Comparison of ENCODE assay signal across 9 cellular contexts in the genomic region with DNA sequence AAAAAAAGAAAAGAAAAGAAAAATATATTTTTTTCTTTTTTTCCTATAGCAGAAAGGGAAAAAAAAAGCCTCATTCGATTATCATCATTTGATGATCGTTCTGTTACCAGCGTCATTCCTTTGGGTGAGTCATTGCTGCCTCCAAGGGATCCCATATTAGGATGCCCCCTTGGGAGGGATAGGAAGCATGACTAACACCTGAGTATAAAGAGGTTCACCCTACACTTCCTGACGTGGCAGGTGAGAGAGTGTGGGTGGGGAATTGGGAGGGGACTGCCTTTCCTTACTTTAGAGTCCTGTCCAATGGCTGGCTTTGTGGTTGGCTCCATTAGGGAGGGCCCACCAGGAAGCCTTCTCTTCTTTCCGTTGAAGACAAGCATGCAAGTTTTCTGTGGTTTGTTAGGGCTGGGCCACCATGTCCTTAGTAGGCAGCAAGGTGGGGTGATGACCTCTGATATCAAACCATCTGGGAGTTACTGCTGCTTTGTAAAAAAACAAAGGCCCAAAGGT. TPM values are rescaled to one million over a fixed set of nuclear protein-coding genes. Genes with fewer than 3 reads are reported as not detected.
DNase-seq lines count a peak whose midpoint lies in the region; ATAC-seq and TF ChIP-seq lines count a peak whose summit lies in the region.
"Had no signal": no experiment of that assay in that cellular context is flagged by ENCODE, and none has a peak within 500 bp of the region (broad histone marks: within the 10 kb centered on the region; RNA-seq: fewer than 3 reads in every experiment).

No MANE protein-coding gene starts in this region.

- H3K4me3 ChIP-seq in BJ (ENCODE audit: low read depth, low read length) (no peak overlapping the region), mucosa of descending colon (no peak overlapping the region)

- POLR2A ChIA-PET in BJ (lab: Charles Lee) = no interaction called here

- DNase-seq in BJ (ENCODE audit: low read depth) (peak; percentile 48), mucosa of descending colon (no peak), NCI-H1092 (lab: John Stamatoyannopoulos, UW) (no peak), NCI-H82 (lab: John Stamatoyannopoulos, UW) (no peak)
- peak in 1 of 2 donors; percentile 77 for DNase-seq in activated naive CD4-positive, alpha-beta T cell treated with anti-CD3 and anti-CD28 coated beads, Interleukin-2, amount 50 U/mL, for 72 hours (ENCODE audit: low spot score in 2 of 2)
- DNase-seq: NCI-H2081 had no signal

- CTCF ChIA-PET in BJ (lab: Yijun Ruan, JAX) = interaction anchor here (0.6 kb wide), 1 partner anchor 103 kb away, joined by 3 read pairs; no protein-coding TSS in a partner anchor

- H3K27ac ChIP-seq in KOPT-K1 (ENCODE audit: low read depth, low read length, poor library complexity, severe bottlenecking) = peak overlapping the region; percentile 53

- no peaks in the 10 kb centered on the region for H3K36me3 ChIP-seq in BJ (ENCODE audit: control insufficient read depth, insufficient read depth, low read length)
- H3K36me3 ChIP-seq in KOPT-K1 (ENCODE audit: insufficient read depth, low read length) = no peaks in the 10 kb centered on the region
- H3K36me3 ChIP-seq in mucosa of descending colon (ENCODE audit: low read depth) = no peaks in the 10 kb centered on the region

- intact Hi-C loops in mucosa of descending colon (cut with DNase I, micrococcal nuclease) = no loop called here

- no peaks in the 10 kb centered on the region for H3K9me3 Mint-ChIP-seq in activated naive CD4-positive, alpha-beta T cell treated with anti-CD3 and anti-CD28 coated beads, Interleukin-2, amount 50 U/mL, for 72 hours

- peak; percentile 59 to 85 for ATAC-seq in activated naive CD4-positive, alpha-beta T cell treated with anti-CD3 and anti-CD28 coated beads, Interleukin-2, amount 50 U/mL, for 72 hours
- ATAC-seq in mucosa of descending colon = peak; percentile 48
- no peak for ATAC-seq in HG02571 (IDR thresholded peaks at IDR 0.05; ENCODE audit: unreplicated experiment)
- ATAC-seq in GM21447 (IDR thresholded peaks at IDR 0.05; ENCODE audit: unreplicated experiment) = no peak

- peak overlapping the region; percentile 44 to 75 for H3K27ac Mint-ChIP-seq in activated naive CD4-positive, alpha-beta T cell treated with anti-CD3 and anti-CD28 coated beads, Interleukin-2, amount 50 U/mL, for 72 hours

- no peaks in the 10 kb centered on the region for H3K27me3 ChIP-seq in BJ (ENCODE audit: control insufficient read depth, insufficient read depth, low read length)

- no peaks in the 10 kb centered on the region for H3K9me3 ChIP-seq in KOPT-K1 (ENCODE audit: insufficient read depth, low read length, poor library complexity, severe bottlenecking)
- no peaks in the 10 kb centered on the region for H3K9me3 ChIP-seq in mucosa of descending colon

- H3K4me1 ChIP-seq in mucosa of descending colon (ENCODE audit: low read depth) = no peaks in the 10 kb centered on the region

- peaks cover 0 to 59% of the 10 kb centered on the region in 2 donors for H3K36me3 Mint-ChIP-seq in activated naive CD4-positive, alpha-beta T cell treated with anti-CD3 and anti-CD28 coated beads, Interleukin-2, amount 50 U/mL, for 72 hours

- no peak for TF ChIP-seq CTCF in BJ (IDR thresholded peaks at IDR 0.05; ENCODE audit: insufficient read depth, low read depth, low read length)
- TF ChIP-seq CTCF in mucosa of descending colon (IDR thresholded peaks at IDR 0.05) = no peak

RNA-seq across cellular contexts. Expression of gene FUT8, which starts 56.1 kb away (rescaled TPM):
- polyA plus RNA-seq in BJ (2011; rRNA removed) = 14.7 and 23.0 TPM in 2 replicates
- polyA minus RNA-seq in BJ (2011; rRNA and poly(A)+ RNA removed) = 17.8 and 18.0 TPM in 2 replicates
- 10 to 100 TPM; 56.6 to 98.8 TPM for total RNA-seq in activated naive CD4-positive, alpha-beta T cell treated with anti-CD3 and anti-CD28 coated beads, Interleukin-2, amount 50 U/mL, for 72 hours
- 10 to 100 TPM; 24.7 to 38.1 (median 32.2) TPM for total RNA-seq in mucosa of descending colon

Comparison
In these comparisons a context has a peak if more than half of its experiments do, and no peak if none do; other contexts are left out.
1. ATAC-seq: peak in activated naive CD4-positive, alpha-beta T cell treated with anti-CD3 and anti-CD28 coated beads, Interleukin-2, amount 50 U/mL, for 72 hours (2 of 2) and mucosa of descending colon (single experiment); none in HG02571 (single experiment) and GM21447 (single experiment).